17 cellular contexts compared by ENCODE assay signal in genomic region chr16:73173396-73173795, GRCh38.
DNase-seq lines count a peak whose midpoint lies in the region; ATAC-seq and TF ChIP-seq lines count a peak whose summit lies in the region.
"Had no signal": no experiment of that assay in that cellular context is flagged by ENCODE, and none has a peak within 500 bp of the region (broad histone marks: within the 10 kb centered on the region; RNA-seq: fewer than 3 reads in every experiment).

No MANE protein-coding gene starts in this region.

- H3K27ac ChIP-seq in GM23338 (ENCODE audit: low read depth) (no peak overlapping the region), lung (ENCODE audit: low read depth in 1 of 2, low read length in 1 of 2) (peak overlapping the region; percentile 8 to 11), thoracic aorta (peak overlapping the region; percentile 94 to 97)
- H3K27ac ChIP-seq: BLaER1, testis had no signal

- H3K4me3 ChIP-seq in GM23338: no peak overlapping the region
- H3K4me3 ChIP-seq in epithelial cell of proximal tubule (ENCODE audit: low read depth, low read length): peak overlapping the region; percentile 18
- no peak overlapping the region for H3K4me3 ChIP-seq in lung
- H3K4me3 ChIP-seq in thoracic aorta: peak overlapping the region; percentile 50
- H3K4me3 ChIP-seq: BLaER1, body of pancreas, testis had no signal

- H3K27me3 ChIP-seq in GM23338 (ENCODE audit: insufficient read depth) (no peaks in the 10 kb centered on the region), lung (ENCODE audit: control insufficient read depth, insufficient read depth) (no peaks in the 10 kb centered on the region), thoracic aorta (replicated peaks; ENCODE audit: insufficient read depth) (no peaks in the 10 kb centered on the region)
- H3K27me3 ChIP-seq: BLaER1, body of pancreas, testis had no signal

- WGBS in lung, 2 donors: 39 to 74% methylated on average over 11 of the region's 11 CpGs

- no peaks in the 10 kb centered on the region for H3K36me3 ChIP-seq in GM23338 (ENCODE audit: insufficient read depth)
- no peaks in the 10 kb centered on the region for H3K36me3 ChIP-seq in lung (ENCODE audit: control insufficient read depth in 2 of 2, insufficient read depth in 2 of 2, low read length in 2 of 2)
- H3K36me3 ChIP-seq in thoracic aorta: no peaks in the 10 kb centered on the region
- H3K36me3 ChIP-seq: BLaER1 had no signal

- TF ChIP-seq CTCF in GM23338 (conservative IDR thresholded peaks at IDR 0.05; ENCODE audit: low read depth in 2 of 2) (no peak), epithelial cell of proximal tubule (conservative IDR thresholded peaks at IDR 0.05; ENCODE audit: low read depth, low read length) (no peak), lung (IDR thresholded peaks at IDR 0.05; ENCODE audit: control extremely low read depth, extremely low read depth) (no peak), thoracic aorta (IDR thresholded peaks at IDR 0.05) (no peak)

- ATAC-seq in GM23338 (no peak; the same call in 2 of the 3 replicates), lung (ENCODE audit: insufficient read depth, low FRiP score) (no peak), thoracic aorta (ENCODE audit: insufficient number of reproducible peaks, low FRiP score, low read depth) (no peak), GM18907 (IDR thresholded peaks at IDR 0.05; ENCODE audit: unreplicated experiment) (no peak)
- no peak for ATAC-seq in activated naive CD4-positive, alpha-beta T cell treated with anti-CD3 and anti-CD28 coated beads, Interleukin-2, amount 50 U/mL, for 72 hours
- ATAC-seq: natural killer cell treated with Interleukin-12 subunit alpha and Interleukin-12 subunit beta and Interleukin-15 and Interleukin-18, amount 100 ng/mL, for 72 hours had no signal

- peaks cover 21% of the 10 kb centered on the region for H3K27me3 Mint-ChIP-seq in GM23338 (ENCODE audit: insufficient read depth, low read depth, poor library complexity)

- DNase-seq in GM23338 (ENCODE audit: low spot score) (no peak), epithelial cell of proximal tubule (ENCODE audit: low read depth) (no peak), lung (ENCODE audit: low spot score) (no peak), thoracic aorta (ENCODE audit: low spot score) (no peak)
- no peak for DNase-seq in activated naive CD4-positive, alpha-beta T cell treated with anti-CD3 and anti-CD28 coated beads, Interleukin-2, amount 50 U/mL, for 72 hours (ENCODE audit: low spot score in 2 of 2)
- DNase-seq in stimulated activated CD4-positive, alpha-beta T cell treated with anti-CD3 and anti-CD28 coated beads, Interleukin-12 subunit alpha, Interleukin-12 subunit beta, amount 100 ng/mL, for 4 hours: no peak
- DNase-seq in activated naive CD4-positive, alpha-beta T cell treated with Interleukin-2 at 50 U/mL for 16 hours: no peak
- DNase-seq: activated CD4-positive, alpha-beta memory T cell treated with anti-CD3 and anti-CD28 coated beads, Interleukin-2, amount 10 ng/mL, durations not matched to agents 7 days and 5 days; body of pancreas; left colon; NCI-H187 treated with DMSO at 0.1 percent for 48 hours; NCI-H748 treated with DMSO at 0.1 percent for 48 hours; testis had no signal

- no peaks in the 10 kb centered on the region for H3K9me2 ChIP-seq in GM23338 (ENCODE audit: insufficient read depth)

- no peaks in the 10 kb centered on the region for H3K9me3 Mint-ChIP-seq in GM23338
- peaks cover 0 to 7% of the 10 kb centered on the region in 2 donors for H3K9me3 Mint-ChIP-seq in activated naive CD4-positive, alpha-beta T cell treated with anti-CD3 and anti-CD28 coated beads, Interleukin-2, amount 50 U/mL, for 72 hours
- H3K9me3 Mint-ChIP-seq: activated T-helper 2 cell treated with anti-CD3 and anti-CD28 coated beads, Interferon-gamma antibody, Interleukin-2, Interleukin-4, amounts not matched to agents 10 μg/mL and 5 μg/mL and 100 μg/mL, durations not matched to agents 14 hours and 24 hours and 36 hours; natural killer cell treated with Interleukin-12 subunit alpha and Interleukin-12 subunit beta and Interleukin-15 and Interleukin-18, amount 100 ng/mL, for 72 hours had no signal

- H3K27ac Mint-ChIP-seq in GM23338: no peak overlapping the region
- H3K27ac Mint-ChIP-seq in activated naive CD4-positive, alpha-beta T cell treated with anti-CD3 and anti-CD28 coated beads, Interleukin-2, amount 50 U/mL, for 72 hours: no peak overlapping the region
- H3K27ac Mint-ChIP-seq: activated CD4-positive, alpha-beta memory T cell treated with anti-CD3 and anti-CD28 coated beads, Interleukin-2, amount 10 ng/mL, durations not matched to agents 7 days and 5 days; activated T-helper 2 cell treated with anti-CD3 and anti-CD28 coated beads, Interferon-gamma antibody, Interleukin-2, Interleukin-4, amounts not matched to agents 10 μg/mL and 5 μg/mL and 100 μg/mL, durations not matched to agents 14 hours and 24 hours and 36 hours; natural killer cell treated with Interleukin-12 subunit alpha and Interleukin-12 subunit beta and Interleukin-15 and Interleukin-18, amount 100 ng/mL, for 72 hours had no signal

- H3K36me3 Mint-ChIP-seq in GM23338 (ENCODE audit: low read depth): no peaks in the 10 kb centered on the region
- H3K36me3 Mint-ChIP-seq in activated naive CD4-positive, alpha-beta T cell treated with anti-CD3 and anti-CD28 coated beads, Interleukin-2, amount 50 U/mL, for 72 hours: no peaks in the 10 kb centered on the region
- H3K36me3 Mint-ChIP-seq: natural killer cell treated with Interleukin-12 subunit alpha and Interleukin-12 subunit beta and Interleukin-15 and Interleukin-18, amount 100 ng/mL, for 72 hours had no signal

- H3K9me3 ChIP-seq in lung (ENCODE audit: control insufficient read depth in 2 of 2, insufficient read depth in 1 of 2, low read length in 1 of 2): no peaks in the 10 kb centered on the region
- H3K9me3 ChIP-seq in thoracic aorta: no peaks in the 10 kb centered on the region
- H3K9me3 ChIP-seq: BLaER1, body of pancreas, testis had no signal

- H3K4me1 ChIP-seq in GM23338 (ENCODE audit: insufficient read depth): peaks cover 24% of the 10 kb centered on the region
- H3K4me1 ChIP-seq in lung (ENCODE audit: control insufficient read depth in 2 of 2, insufficient read depth in 2 of 2, low read length in 2 of 2): peaks cover 0 to 13% of the 10 kb centered on the region in 2 donors
- H3K4me1 ChIP-seq in thoracic aorta (ENCODE audit: control insufficient read depth in 1 of 2, low read depth in 2 of 2): peaks cover 11 to 45% of the 10 kb centered on the region in 2 donors

- H3K4me1 Mint-ChIP-seq in GM23338: peaks cover 52% of the 10 kb centered on the region
- H3K4me1 Mint-ChIP-seq: activated CD4-positive, alpha-beta memory T cell treated with anti-CD3 and anti-CD28 coated beads, Interleukin-2, amount 10 ng/mL, durations not matched to agents 7 days and 5 days had no signal

- peaks cover 3% of the 10 kb centered on the region; the same call in 1 of the 2 replicates for H3F3A ChIP-seq in GM23338 (replicated peaks; ENCODE audit: low read depth)

- H4K20me1 ChIP-seq in GM23338 (replicated peaks; ENCODE audit: insufficient read depth): no peaks in the 10 kb centered on the region
- H4K20me1 ChIP-seq: BLaER1 had no signal

- H2AFZ ChIP-seq in GM23338: no peak overlapping the region

- no peak overlapping the region for H3K4me3 Mint-ChIP-seq in GM23338
- H3K4me3 Mint-ChIP-seq: activated CD4-positive, alpha-beta memory T cell treated with anti-CD3 and anti-CD28 coated beads, Interleukin-2, amount 10 ng/mL, durations not matched to agents 7 days and 5 days; natural killer cell treated with Interleukin-12 subunit alpha and Interleukin-12 subunit beta and Interleukin-15 and Interleukin-18, amount 100 ng/mL, for 72 hours had no signal

- H3K4me2 ChIP-seq in GM23338: peak overlapping the region; percentile 0; the same call in 1 of the 2 replicates
- H3K4me2 ChIP-seq: BLaER1 had no signal

- no peaks in the 10 kb centered on the region for H3K79me2 ChIP-seq in GM23338 (replicated peaks; ENCODE audit: insufficient read depth)

TF ChIP-seq in GM23338, 12 proteins besides CTCF, POLR2A, EP300 and RAD21 (continues in another document):
- TF ChIP-seq JUNB (IDR thresholded peaks at IDR 0.05; ENCODE audit: unreplicated experiment) (no peak), ZNF331 (CRISPR knock-in tag; IDR thresholded peaks at IDR 0.05; ENCODE audit: low read depth) (no peak)

Comparison
In these comparisons a context has a peak if more than half of its experiments do, and no peak if none do; other contexts are left out.
1. H3K4me3 ChIP-seq: peak in epithelial cell of proximal tubule (single experiment) and thoracic aorta (single experiment); none in GM23338 (single experiment) and lung (single experiment).